ENCODE assay signal across 1 cellular context in the genomic region with DNA sequence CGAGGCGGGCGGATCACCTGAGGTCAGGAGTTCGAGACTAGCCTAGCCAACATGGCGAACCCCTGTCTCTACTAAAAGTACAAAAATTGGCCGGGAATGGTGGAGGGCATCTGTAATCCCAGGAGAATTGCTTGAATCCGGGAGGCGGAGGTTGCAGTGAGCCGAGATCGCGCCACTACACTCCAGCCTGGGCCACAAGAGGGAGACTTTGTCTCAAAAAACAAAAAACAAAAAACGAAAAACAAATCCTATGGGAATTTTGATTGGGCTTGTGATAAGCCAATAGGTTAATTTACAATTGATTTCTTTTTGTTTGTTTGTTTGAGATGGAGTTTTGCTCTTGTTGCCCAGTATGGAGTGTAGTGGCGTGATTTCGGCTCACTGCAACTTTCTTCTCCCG.
A peak's percentile ranks its signal among the peaks of the same experiment; 100 is the strongest.
TF ChIP-seq lines count a peak whose summit lies in the region.

No MANE protein-coding gene starts in this region.

TF ChIP-seq in HEK293, 187 proteins besides CTCF, POLR2A, EP300 and RAD21 (continued from another document):
- TF ChIP-seq, protein P1, sequence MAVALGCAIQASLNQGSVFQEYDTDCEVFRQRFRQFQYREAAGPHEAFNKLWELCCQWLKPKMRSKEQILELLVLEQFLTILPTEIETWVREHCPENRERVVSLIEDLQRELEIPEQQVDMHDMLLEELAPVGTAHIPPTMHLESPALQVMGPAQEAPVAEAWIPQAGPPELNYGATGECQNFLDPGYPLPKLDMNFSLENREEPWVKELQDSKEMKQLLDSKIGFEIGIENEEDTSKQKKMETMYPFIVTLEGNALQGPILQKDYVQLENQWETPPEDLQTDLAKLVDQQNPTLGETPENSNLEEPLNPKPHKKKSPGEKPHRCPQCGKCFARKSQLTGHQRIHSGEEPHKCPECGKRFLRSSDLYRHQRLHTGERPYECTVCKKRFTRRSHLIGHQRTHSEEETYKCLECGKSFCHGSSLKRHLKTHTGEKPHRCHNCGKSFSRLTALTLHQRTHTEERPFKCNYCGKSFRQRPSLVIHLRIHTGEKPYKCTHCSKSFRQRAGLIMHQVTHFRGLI (tag by site-specific recombination; IDR thresholded peaks at IDR 0.05), result no peak
- no peak for TF ChIP-seq KLF10 (tag by site-specific recombination; IDR thresholded peaks at IDR 0.05)
- TF ChIP-seq ZNF138 (tag by site-specific recombination; IDR thresholded peaks at IDR 0.05; ENCODE audit: borderline replicate concordance), result no peak
- no peak for TF ChIP-seq BCL11B (tag by site-specific recombination; IDR thresholded peaks at IDR 0.05; ENCODE audit: low read depth)
- TF ChIP-seq, protein P2, sequence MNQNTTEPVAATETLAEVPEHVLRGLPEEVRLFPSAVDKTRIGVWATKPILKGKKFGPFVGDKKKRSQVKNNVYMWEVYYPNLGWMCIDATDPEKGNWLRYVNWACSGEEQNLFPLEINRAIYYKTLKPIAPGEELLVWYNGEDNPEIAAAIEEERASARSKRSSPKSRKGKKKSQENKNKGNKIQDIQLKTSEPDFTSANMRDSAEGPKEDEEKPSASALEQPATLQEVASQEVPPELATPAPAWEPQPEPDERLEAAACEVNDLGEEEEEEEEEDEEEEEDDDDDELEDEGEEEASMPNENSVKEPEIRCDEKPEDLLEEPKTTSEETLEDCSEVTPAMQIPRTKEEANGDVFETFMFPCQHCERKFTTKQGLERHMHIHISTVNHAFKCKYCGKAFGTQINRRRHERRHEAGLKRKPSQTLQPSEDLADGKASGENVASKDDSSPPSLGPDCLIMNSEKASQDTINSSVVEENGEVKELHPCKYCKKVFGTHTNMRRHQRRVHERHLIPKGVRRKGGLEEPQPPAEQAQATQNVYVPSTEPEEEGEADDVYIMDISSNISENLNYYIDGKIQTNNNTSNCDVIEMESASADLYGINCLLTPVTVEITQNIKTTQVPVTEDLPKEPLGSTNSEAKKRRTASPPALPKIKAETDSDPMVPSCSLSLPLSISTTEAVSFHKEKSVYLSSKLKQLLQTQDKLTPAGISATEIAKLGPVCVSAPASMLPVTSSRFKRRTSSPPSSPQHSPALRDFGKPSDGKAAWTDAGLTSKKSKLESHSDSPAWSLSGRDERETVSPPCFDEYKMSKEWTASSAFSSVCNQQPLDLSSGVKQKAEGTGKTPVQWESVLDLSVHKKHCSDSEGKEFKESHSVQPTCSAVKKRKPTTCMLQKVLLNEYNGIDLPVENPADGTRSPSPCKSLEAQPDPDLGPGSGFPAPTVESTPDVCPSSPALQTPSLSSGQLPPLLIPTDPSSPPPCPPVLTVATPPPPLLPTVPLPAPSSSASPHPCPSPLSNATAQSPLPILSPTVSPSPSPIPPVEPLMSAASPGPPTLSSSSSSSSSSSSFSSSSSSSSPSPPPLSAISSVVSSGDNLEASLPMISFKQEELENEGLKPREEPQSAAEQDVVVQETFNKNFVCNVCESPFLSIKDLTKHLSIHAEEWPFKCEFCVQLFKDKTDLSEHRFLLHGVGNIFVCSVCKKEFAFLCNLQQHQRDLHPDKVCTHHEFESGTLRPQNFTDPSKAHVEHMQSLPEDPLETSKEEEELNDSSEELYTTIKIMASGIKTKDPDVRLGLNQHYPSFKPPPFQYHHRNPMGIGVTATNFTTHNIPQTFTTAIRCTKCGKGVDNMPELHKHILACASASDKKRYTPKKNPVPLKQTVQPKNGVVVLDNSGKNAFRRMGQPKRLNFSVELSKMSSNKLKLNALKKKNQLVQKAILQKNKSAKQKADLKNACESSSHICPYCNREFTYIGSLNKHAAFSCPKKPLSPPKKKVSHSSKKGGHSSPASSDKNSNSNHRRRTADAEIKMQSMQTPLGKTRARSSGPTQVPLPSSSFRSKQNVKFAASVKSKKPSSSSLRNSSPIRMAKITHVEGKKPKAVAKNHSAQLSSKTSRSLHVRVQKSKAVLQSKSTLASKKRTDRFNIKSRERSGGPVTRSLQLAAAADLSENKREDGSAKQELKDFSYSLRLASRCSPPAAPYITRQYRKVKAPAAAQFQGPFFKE (tag by site-specific recombination; IDR thresholded peaks at IDR 0.05; ENCODE audit: borderline replicate concordance), result no peak
- no peak for TF ChIP-seq ZNF248 (tag by site-specific recombination; IDR thresholded peaks at IDR 0.05)
- TF ChIP-seq, protein P3, sequence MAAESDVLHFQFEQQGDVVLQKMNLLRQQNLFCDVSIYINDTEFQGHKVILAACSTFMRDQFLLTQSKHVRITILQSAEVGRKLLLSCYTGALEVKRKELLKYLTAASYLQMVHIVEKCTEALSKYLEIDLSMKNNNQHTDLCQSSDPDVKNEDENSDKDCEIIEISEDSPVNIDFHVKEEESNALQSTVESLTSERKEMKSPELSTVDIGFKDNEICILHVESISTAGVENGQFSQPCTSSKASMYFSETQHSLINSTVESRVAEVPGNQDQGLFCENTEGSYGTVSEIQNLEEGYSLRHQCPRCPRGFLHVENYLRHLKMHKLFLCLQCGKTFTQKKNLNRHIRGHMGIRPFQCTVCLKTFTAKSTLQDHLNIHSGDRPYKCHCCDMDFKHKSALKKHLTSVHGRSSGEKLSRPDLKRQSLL (tag by site-specific recombination; IDR thresholded peaks at IDR 0.05), result no peak
- no peak for TF ChIP-seq ZNF747 (tag by site-specific recombination; IDR thresholded peaks at IDR 0.05)
- TF ChIP-seq ZNF654 (tag by site-specific recombination; IDR thresholded peaks at IDR 0.05; ENCODE audit: low read depth), result peak; percentile 53
- TF ChIP-seq, protein P4, sequence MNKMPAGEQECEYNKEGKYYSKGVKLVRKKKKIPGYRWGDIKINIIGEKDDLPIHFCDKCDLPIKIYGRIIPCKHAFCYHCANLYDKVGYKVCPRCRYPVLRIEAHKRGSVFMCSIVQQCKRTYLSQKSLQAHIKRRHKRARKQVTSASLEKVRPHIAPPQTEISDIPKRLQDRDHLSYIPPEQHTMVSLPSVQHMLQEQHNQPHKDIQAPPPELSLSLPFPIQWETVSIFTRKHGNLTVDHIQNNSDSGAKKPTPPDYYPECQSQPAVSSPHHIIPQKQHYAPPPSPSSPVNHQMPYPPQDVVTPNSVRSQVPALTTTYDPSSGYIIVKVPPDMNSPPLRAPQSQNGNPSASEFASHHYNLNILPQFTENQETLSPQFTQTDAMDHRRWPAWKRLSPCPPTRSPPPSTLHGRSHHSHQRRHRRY (tag by site-specific recombination; IDR thresholded peaks at IDR 0.05), result no peak
- no peak for TF ChIP-seq SP3 (tag by site-specific recombination; IDR thresholded peaks at IDR 0.05)
- TF ChIP-seq, protein P5, sequence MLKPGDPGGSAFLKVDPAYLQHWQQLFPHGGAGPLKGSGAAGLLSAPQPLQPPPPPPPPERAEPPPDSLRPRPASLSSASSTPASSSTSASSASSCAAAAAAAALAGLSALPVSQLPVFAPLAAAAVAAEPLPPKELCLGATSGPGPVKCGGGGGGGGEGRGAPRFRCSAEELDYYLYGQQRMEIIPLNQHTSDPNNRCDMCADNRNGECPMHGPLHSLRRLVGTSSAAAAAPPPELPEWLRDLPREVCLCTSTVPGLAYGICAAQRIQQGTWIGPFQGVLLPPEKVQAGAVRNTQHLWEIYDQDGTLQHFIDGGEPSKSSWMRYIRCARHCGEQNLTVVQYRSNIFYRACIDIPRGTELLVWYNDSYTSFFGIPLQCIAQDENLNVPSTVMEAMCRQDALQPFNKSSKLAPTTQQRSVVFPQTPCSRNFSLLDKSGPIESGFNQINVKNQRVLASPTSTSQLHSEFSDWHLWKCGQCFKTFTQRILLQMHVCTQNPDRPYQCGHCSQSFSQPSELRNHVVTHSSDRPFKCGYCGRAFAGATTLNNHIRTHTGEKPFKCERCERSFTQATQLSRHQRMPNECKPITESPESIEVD (tag by site-specific recombination; IDR thresholded peaks at IDR 0.05), result no peak
- no peak for TF ChIP-seq WT1 (tag by site-specific recombination; IDR thresholded peaks at IDR 0.05)
- TF ChIP-seq ZNF777 (tag by site-specific recombination; IDR thresholded peaks at IDR 0.05; ENCODE audit: borderline replicate concordance), result no peak
